9 cellular contexts compared by ENCODE assay signal in genomic region chr17:28946239-28946638, GRCh38. TPM values are rescaled to one million over a fixed set of nuclear protein-coding genes. Genes with fewer than 3 reads are reported as not detected.
DNase-seq lines count a peak whose midpoint lies in the region; ATAC-seq and TF ChIP-seq lines count a peak whose summit lies in the region.
"Had no signal": no experiment of that assay in that cellular context is flagged by ENCODE, and none has a peak within 500 bp of the region (broad histone marks: within the 10 kb centered on the region; RNA-seq: fewer than 3 reads in every experiment).

No MANE protein-coding gene starts in this region.

- no peaks in the 10 kb centered on the region for H3K27me3 Mint-ChIP-seq in osteocyte (ENCODE audit: unreplicated experiment)

- DNase-seq in Caki2 (ENCODE audit: low read depth) (peak; percentile 16), Panc1 (ENCODE audit: low read depth, low spot score) (no peak), dermis blood vessel endothelial cell (peak; percentile 92), osteocyte (ENCODE audit: extremely low spot score, unreplicated experiment) (no peak), posterior vena cava (ENCODE audit: low spot score) (no peak), HUDEP-2 (lab: John Stamatoyannopoulos, UW; ENCODE audit: unreplicated experiment in 76 of 76) (no peak), CD1c-positive myeloid dendritic cell (ENCODE audit: extremely low spot score) (no peak)

- no peaks in the 10 kb centered on the region for H3K27me3 ChIP-seq in Panc1 (ENCODE audit: control insufficient read depth, insufficient read depth, low read length)

- TF ChIP-seq CTCF in Panc1 (IDR thresholded peaks at IDR 0.05) (no peak), osteocyte (IDR thresholded peaks at IDR 0.05) (no peak)

- H3K4me3 Mint-ChIP-seq in osteocyte (ENCODE audit: unreplicated experiment): peak overlapping the region; percentile 7

- peak overlapping the region; percentile 84 for H3K27ac Mint-ChIP-seq in osteocyte (ENCODE audit: unreplicated experiment)

- CTCF ChIA-PET in Panc1 (lab: Charles Lee): no interaction called here

- BruUV-seq in Panc1 (replicated peaks; lab: Mats Ljungman, UMichigan): TSS peak; percentile 28

- H3K36me3 ChIP-seq in Panc1 (ENCODE audit: control insufficient read depth, insufficient read depth, low read length): peaks cover 8% of the 10 kb centered on the region

- H3K4me1 Mint-ChIP-seq in osteocyte (ENCODE audit: unreplicated experiment): peaks cover 44% of the 10 kb centered on the region

- POLR2A ChIA-PET in Panc1 (lab: Charles Lee): no interaction called here

- no peaks in the 10 kb centered on the region for H3K9me3 ChIP-seq in Panc1 (ENCODE audit: control insufficient read depth, insufficient read depth, low read depth, low read length)

- in situ Hi-C loops in Caki2 (cut with HindIII; ENCODE audit: low pct_unique_long_range_greater_than_20kb, low sequenced_read_pairs): no loop called here
- in situ Hi-C loops in Panc1 (cut with HindIII; ENCODE audit: low pct_unique_long_range_greater_than_20kb, low sequenced_read_pairs): no loop called here

- H3K9me3 Mint-ChIP-seq in osteocyte (ENCODE audit: unreplicated experiment): no peaks in the 10 kb centered on the region

- intact Hi-C loops in Panc1 (cut with micrococcal nuclease; ENCODE audit: unreplicated experiment) (no loop called here), posterior vena cava (cut with DNase I) (loop anchor here in 1 of 2 donors (5.0 kb wide), 2 partner anchors 219 to 604 kb away; partner anchors contain the start of genes NEK8 and TLCD1)

- H3K27ac ChIP-seq in Panc1 (ENCODE audit: low read length): peak overlapping the region; percentile 29; the same call in 1 of the 2 replicates

- H3K4me3 ChIP-seq in Panc1 (ENCODE audit: low read depth in 2 of 2, low read length in 2 of 2): no peak overlapping the region

- H3K36me3 Mint-ChIP-seq in osteocyte (ENCODE audit: unreplicated experiment): peaks cover 10% of the 10 kb centered on the region

- ATAC-seq in Panc1: no peak
- ATAC-seq in GM19035 (IDR thresholded peaks at IDR 0.05; ENCODE audit: unreplicated experiment): no peak

- peaks cover 42% of the 10 kb centered on the region for H3K4me1 ChIP-seq in Panc1 (ENCODE audit: control insufficient read depth, insufficient read depth, low read length)

RNA-seq across cellular contexts. Expression of gene PHF12, which starts 5.1 kb away (rescaled TPM):
- total RNA-seq in Caki2 (2014; rRNA removed; shearing (Covaris generic); ENCODE audit: low replicate concordance): 10.6 and 19.2 TPM in 2 replicates
- total RNA-seq in Panc1 (2021; ENCODE audit: unreplicated experiment): 79.1 TPM
- polyA plus RNA-seq in Panc1 (2012; ENCODE audit: insufficient read length): 104 TPM
- 16.8 and 25.8 TPM in 2 replicates for total RNA-seq in dermis blood vessel endothelial cell
- total RNA-seq in osteocyte: 50.3 and 52.8 TPM in 2 replicates
- total RNA-seq in posterior vena cava: 10 to 100 TPM; 26.7 to 32.3 TPM

RNA-seq across cellular contexts. Expression of gene DHRS13, which starts 43.4 kb away (rescaled TPM):
- total RNA-seq in Caki2 (2014; rRNA removed; shearing (Covaris generic); ENCODE audit: low replicate concordance): 36.2 and 50.4 TPM in 2 replicates
- 5.2 TPM for total RNA-seq in Panc1 (2021; ENCODE audit: unreplicated experiment)
- polyA plus RNA-seq in Panc1 (2012; ENCODE audit: insufficient read length): 6.3 TPM
- total RNA-seq in dermis blood vessel endothelial cell: 18.7 and 20.5 TPM in 2 replicates
- 10.7 and 12.4 TPM in 2 replicates for total RNA-seq in osteocyte
- total RNA-seq in posterior vena cava: 1 to 10 TPM; 3.7 to 4.0 TPM

RNA-seq across cellular contexts. Expression of gene FLOT2, which starts 48.7 kb away (rescaled TPM):
- 121 and 133 TPM in 2 replicates for total RNA-seq in Caki2 (2014; rRNA removed; shearing (Covaris generic); ENCODE audit: low replicate concordance)
- 110 TPM for total RNA-seq in Panc1 (2021; ENCODE audit: unreplicated experiment)
- polyA plus RNA-seq in Panc1 (2012; ENCODE audit: insufficient read length): 195 TPM
- total RNA-seq in dermis blood vessel endothelial cell: 130 and 195 TPM in 2 replicates
- 95.8 and 104 TPM in 2 replicates for total RNA-seq in osteocyte
- total RNA-seq in posterior vena cava: 100 to 1,000 TPM in 1 of 2 donors, 10 to 100 TPM in 1; 99.0 to 101 TPM

RNA-seq across cellular contexts. Expression of gene SEZ6, which starts 59.6 kb away (rescaled TPM):
- total RNA-seq in Caki2 (2014; rRNA removed; shearing (Covaris generic); ENCODE audit: low replicate concordance): not detected in 2 replicates
- total RNA-seq in Panc1 (2021; ENCODE audit: unreplicated experiment) (not detected), dermis blood vessel endothelial cell (not detected in 2 replicates), osteocyte (not detected in 2 replicates), posterior vena cava (not detected)
- 0.38 TPM for polyA plus RNA-seq in Panc1 (2012; ENCODE audit: insufficient read length)
- total RNA-seq: dermis microvascular lymphatic vessel endothelial cell had no signal

Comparison
In these comparisons a context has a peak if more than half of its experiments do, and no peak if none do; other contexts are left out.
1. DNase-seq: peak in Caki2 (single experiment) and dermis blood vessel endothelial cell (single experiment); none in Panc1 (single experiment), osteocyte (single experiment), posterior vena cava (single experiment), HUDEP-2 (0 of 76) and CD1c-positive myeloid dendritic cell (single experiment).